ENCODE assay signal across 16 cellular contexts in the genomic region with DNA sequence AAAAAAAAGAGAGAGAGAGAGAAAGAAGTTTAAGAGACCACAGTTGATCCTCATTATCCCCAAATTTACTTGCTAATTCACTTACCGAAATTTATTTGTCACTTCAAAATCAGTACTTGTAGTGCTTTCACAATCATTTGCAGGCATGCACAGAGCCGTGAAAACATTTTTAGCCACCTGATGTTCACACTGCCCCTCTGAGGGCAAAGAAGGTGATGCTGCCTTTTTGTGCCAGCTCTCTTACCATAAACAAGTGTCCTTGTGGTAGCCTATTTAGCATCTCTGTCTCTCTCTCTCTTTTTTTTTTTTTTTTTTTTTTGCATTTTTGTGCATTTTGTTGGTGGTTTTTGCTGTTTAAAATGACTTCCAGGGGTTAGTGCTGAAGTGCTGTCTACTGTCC. TPM values are rescaled to one million over a fixed set of nuclear protein-coding genes. Genes with fewer than 3 reads are reported as not detected.
DNase-seq lines count a peak whose midpoint lies in the region; ATAC-seq and TF ChIP-seq lines count a peak whose summit lies in the region.
"Had no signal": no experiment of that assay in that cellular context is flagged by ENCODE, and none has a peak within 500 bp of the region (broad histone marks: within the 10 kb centered on the region; RNA-seq: fewer than 3 reads in every experiment).

No MANE protein-coding gene starts in this region.

- TF ChIP-seq CTCF in neural cell (IDR thresholded peaks at IDR 0.05; ENCODE audit: poor library complexity, severe bottlenecking) (peak; percentile 43), coronary artery (IDR thresholded peaks at IDR 0.05) (no peak)

- H3F3A ChIP-seq in neural cell (ENCODE audit: insufficient read depth, low read length, poor library complexity, severe bottlenecking) = no peaks in the 10 kb centered on the region

- no peak for TF ChIP-seq EP300 in neural cell (conservative IDR thresholded peaks at IDR 0.05; ENCODE audit: poor library complexity, severe bottlenecking)

- no peak overlapping the region for H3K4me3 ChIP-seq in neural cell (ENCODE audit: low read length)
- no peak overlapping the region for H3K4me3 ChIP-seq in coronary artery

- no peak overlapping the region for H3K27ac ChIP-seq in neural cell (ENCODE audit: low read length)
- no peak overlapping the region for H3K27ac ChIP-seq in coronary artery

- DNase-seq in NCI-H1105 treated with DMSO at 0.1 percent for 48 hours (lab: John Stamatoyannopoulos, UW) (peak; percentile 2), NCI-H1105 (lab: John Stamatoyannopoulos, UW) (no peak), HuH-7 (ENCODE audit: low spot score) (peak; percentile 34), coronary artery (ENCODE audit: low spot score) (no peak), GF-D8 (lab: John Stamatoyannopoulos, UW) (no peak)
- DNase-seq in activated CD8-positive, alpha-beta memory T cell treated with anti-CD3 and anti-CD28 coated beads for 24 hours = no peak
- DNase-seq: activated CD4-positive, alpha-beta T cell treated with anti-CD3 and anti-CD28 coated beads for 4 hours; activated naive CD8-positive, alpha-beta T cell treated with anti-CD3 and anti-CD28 coated beads, Interleukin-2, amount 10 ng/mL, durations not matched to agents 7 days and 5 days; effector memory CD8-positive, alpha-beta T cell; HCEC 1CT; NK-92 treated with Interleukin-12 subunit alpha and Interleukin-12 subunit beta, amount 100 ng/mL, for 24 hours; occipital lobe had no signal

- ATAC-seq in SK-N-SH treated with all-trans-retinoic acid at 6 μM for 48 hours = peak; percentile 75
- ATAC-seq: effector memory CD8-positive, alpha-beta T cell had no signal

- H3K9me3 ChIP-seq in neural cell (ENCODE audit: low read length) = no peaks in the 10 kb centered on the region

- no peaks in the 10 kb centered on the region for H3K36me3 ChIP-seq in neural cell (ENCODE audit: insufficient read depth, low read length)

- H3K79me2 ChIP-seq in neural cell (replicated peaks; ENCODE audit: insufficient read depth, low read length) = no peaks in the 10 kb centered on the region

- H2AFZ ChIP-seq in neural cell (ENCODE audit: low read depth, low read length) = no peak overlapping the region

- H3K9ac ChIP-seq in neural cell (ENCODE audit: low read length) = no peak overlapping the region

- H4K20me1 ChIP-seq in neural cell (ENCODE audit: insufficient read depth) = no peaks in the 10 kb centered on the region

- TF ChIP-seq RAD21 in neural cell (conservative IDR thresholded peaks at IDR 0.05) = no peak

- H3K4me2 ChIP-seq in neural cell (ENCODE audit: low read length) = no peak overlapping the region

- H3K27me3 ChIP-seq in neural cell (ENCODE audit: insufficient read depth, low read depth, low read length) = no peaks in the 10 kb centered on the region

- H3K9me2 ChIP-seq in neural cell (ENCODE audit: insufficient read depth, low read length) = no peaks in the 10 kb centered on the region

TF ChIP-seq in SK-N-SH treated with all-trans-retinoic acid at 6 μM for 48 hours, 23 proteins besides CTCF, POLR2A, EP300 and RAD21 (continues in another document):
- TF ChIP-seq ZFP3 (CRISPR knock-in tag; IDR thresholded peaks at IDR 0.05) (no peak), PATZ1 (CRISPR knock-in tag; IDR thresholded peaks at IDR 0.05; ENCODE audit: borderline replicate concordance) (no peak), ARNTL (CRISPR knock-in tag; IDR thresholded peaks at IDR 0.05; ENCODE audit: borderline replicate concordance, low read depth) (no peak), ZNF70 (CRISPR knock-in tag; IDR thresholded peaks at IDR 0.05) (no peak), CSDC2 (CRISPR knock-in tag; IDR thresholded peaks at IDR 0.05) (no peak), ZC3H10 (CRISPR knock-in tag; IDR thresholded peaks at IDR 0.05) (no peak), PPARA (CRISPR knock-in tag; IDR thresholded peaks at IDR 0.05; ENCODE audit: borderline replicate concordance) (no peak), ESRRG (CRISPR knock-in tag; IDR thresholded peaks at IDR 0.05) (no peak), TOX (CRISPR knock-in tag; IDR thresholded peaks at IDR 0.05; ENCODE audit: borderline replicate concordance) (no peak), GLIS3 (CRISPR knock-in tag; IDR thresholded peaks at IDR 0.05) (no peak), ZFP30 (CRISPR knock-in tag; IDR thresholded peaks at IDR 0.05) (no peak)
- TF ChIP-seq, protein P1, sequence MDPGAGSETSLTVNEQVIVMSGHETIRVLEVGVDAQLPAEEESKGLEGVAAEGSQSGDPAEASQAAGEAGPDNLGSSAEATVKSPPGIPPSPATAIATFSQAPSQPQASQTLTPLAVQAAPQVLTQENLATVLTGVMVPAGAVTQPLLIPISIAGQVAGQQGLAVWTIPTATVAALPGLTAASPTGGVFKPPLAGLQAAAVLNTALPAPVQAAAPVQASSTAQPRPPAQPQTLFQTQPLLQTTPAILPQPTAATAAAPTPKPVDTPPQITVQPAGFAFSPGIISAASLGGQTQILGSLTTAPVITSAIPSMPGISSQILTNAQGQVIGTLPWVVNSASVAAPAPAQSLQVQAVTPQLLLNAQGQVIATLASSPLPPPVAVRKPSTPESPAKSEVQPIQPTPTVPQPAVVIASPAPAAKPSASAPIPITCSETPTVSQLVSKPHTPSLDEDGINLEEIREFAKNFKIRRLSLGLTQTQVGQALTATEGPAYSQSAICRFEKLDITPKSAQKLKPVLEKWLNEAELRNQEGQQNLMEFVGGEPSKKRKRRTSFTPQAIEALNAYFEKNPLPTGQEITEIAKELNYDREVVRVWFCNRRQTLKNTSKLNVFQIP (CRISPR knock-in tag; IDR thresholded peaks at IDR 0.05; ENCODE audit: borderline replicate concordance, low read depth) = no peak

TF ChIP-seq in neural cell, 6 proteins besides CTCF, POLR2A, EP300 and RAD21:
- TF ChIP-seq MXI1 (conservative IDR thresholded peaks at IDR 0.05; ENCODE audit: poor library complexity, severe bottlenecking) (no peak), TAF1 (IDR thresholded peaks at IDR 0.05; ENCODE audit: low read depth) (no peak), EZH2 (IDR thresholded peaks at IDR 0.05; ENCODE audit: borderline replicate concordance, insufficient read depth, low read length, poor library complexity, severe bottlenecking) (no peak)

RNA-seq across cellular contexts. Expression of gene CASP14, which starts 24.0 kb away (rescaled TPM):
- polyA plus RNA-seq in neural cell = not detected in 2 replicates
- not detected in 2 replicates for polyA minus RNA-seq in neural cell
- polyA plus RNA-seq: AG04450, urinary bladder had no signal

RNA-seq across cellular contexts. Expression of gene SLC1A6, which starts 45.6 kb away (rescaled TPM):
- polyA plus RNA-seq in neural cell = 46.6 and 51.7 TPM in 2 replicates
- polyA minus RNA-seq in neural cell = 40.3 and 45.8 TPM in 2 replicates
- polyA plus RNA-seq: AG04450, urinary bladder had no signal

RNA-seq across cellular contexts. Expression of gene OR1I1, which starts 56.8 kb away (rescaled TPM):
- polyA plus RNA-seq in neural cell = not detected in 2 replicates
- not detected in 2 replicates for polyA minus RNA-seq in neural cell
- polyA plus RNA-seq: AG04450, urinary bladder had no signal

Comparison
In these comparisons a context has a peak if more than half of its experiments do, and no peak if none do; other contexts are left out.
1. DNase-seq: peak in NCI-H1105 treated with DMSO at 0.1 percent for 48 hours (single experiment) and HuH-7 (single experiment); none in NCI-H1105 (single experiment), coronary artery (single experiment), GF-D8 (single experiment) and activated CD8-positive, alpha-beta memory T cell treated with anti-CD3 and anti-CD28 coated beads for 24 hours (single experiment).